Comparison of ENCODE assay signal across 10 cellular contexts in genomic region chr20:44019638-44020335, GRCh38.
DNase-seq lines count a peak whose midpoint lies in the region; ATAC-seq and TF ChIP-seq lines count a peak whose summit lies in the region.
"Had no signal": no experiment of that assay in that cellular context is flagged by ENCODE, and none has a peak within 500 bp of the region (broad histone marks: within the 10 kb centered on the region; RNA-seq: fewer than 3 reads in every experiment).

No MANE protein-coding gene starts in this region.

- H3K27me3 Mint-ChIP-seq in activated CD4-positive, alpha-beta memory T cell treated with anti-CD3 and anti-CD28 coated beads, Interleukin-2, amount 10 ng/mL, durations not matched to agents 7 days and 5 days = peaks cover 82% of the 10 kb centered on the region

- no peak for TF ChIP-seq POLR2A in breast epithelium (IDR thresholded peaks at IDR 0.05)

- no peaks in the 10 kb centered on the region for H3K36me3 ChIP-seq in breast epithelium
- H3K36me3 ChIP-seq: Peyer's patch, upper lobe of left lung had no signal

- peaks cover 0 to 24% of the 10 kb centered on the region in 2 donors for H3K27me3 ChIP-seq in breast epithelium
- H3K27me3 ChIP-seq: Peyer's patch, upper lobe of left lung had no signal

- H3K4me3 Mint-ChIP-seq in activated CD4-positive, alpha-beta memory T cell treated with anti-CD3 and anti-CD28 coated beads, Interleukin-2, amount 10 ng/mL, durations not matched to agents 7 days and 5 days = no peak overlapping the region

- CTCF ChIA-PET in activated CD4-positive, alpha-beta memory T cell treated with anti-CD3 and anti-CD28 coated beads, Interleukin-2, amount 10 ng/mL, durations not matched to agents 7 days and 5 days (lab: Charles Lee) = interaction anchor here (0.9 to 1.4 kb wide), 4 partner anchors 38 to 77 kb away, joined by 3 to 5 read pairs (median 4); no protein-coding TSS in a partner anchor

- H3K27ac ChIP-seq in breast epithelium = no peak overlapping the region
- H3K27ac ChIP-seq: Peyer's patch, upper lobe of left lung had no signal

- peaks cover 25% of the 10 kb centered on the region for H3K4me1 Mint-ChIP-seq in activated CD4-positive, alpha-beta memory T cell treated with anti-CD3 and anti-CD28 coated beads, Interleukin-2, amount 10 ng/mL, durations not matched to agents 7 days and 5 days

- H3K9me3 Mint-ChIP-seq in activated CD4-positive, alpha-beta memory T cell treated with anti-CD3 and anti-CD28 coated beads, Interleukin-2, amount 10 ng/mL, durations not matched to agents 7 days and 5 days = no peaks in the 10 kb centered on the region

- POLR2A ChIA-PET in activated CD4-positive, alpha-beta memory T cell treated with anti-CD3 and anti-CD28 coated beads, Interleukin-2, amount 10 ng/mL, durations not matched to agents 7 days and 5 days (lab: Charles Lee) = interaction anchor here (0.8 to 1.9 kb wide), 11 partner anchors 9 to 269 kb away, joined by 3 to 21 read pairs (median 5); no protein-coding TSS in a partner anchor

- no peak overlapping the region for H3K4me3 ChIP-seq in AG10803 (ENCODE audit: low read length)
- H3K4me3 ChIP-seq in breast epithelium = no peak overlapping the region
- H3K4me3 ChIP-seq: Peyer's patch, upper lobe of left lung had no signal

- no peaks in the 10 kb centered on the region for H3K4me1 ChIP-seq in breast epithelium

- DNase-seq in AG10803 (ENCODE audit: low read depth) = peak; percentile 13
- peak; percentile 13 for DNase-seq in HT-29 (ENCODE audit: low spot score)
- peak; percentile 66 for DNase-seq in activated CD4-positive, alpha-beta memory T cell treated with anti-CD3 and anti-CD28 coated beads, Interleukin-2, amount 10 ng/mL, durations not matched to agents 7 days and 5 days
- peak; percentile 17 for DNase-seq in fibroblast of the conjunctiva (ENCODE audit: low read depth)
- no peak for DNase-seq in glomerular visceral epithelial cell (ENCODE audit: extremely low spot score)
- DNase-seq in breast epithelium (ENCODE audit: low spot score in 2 of 2) = no peak
- no peak for DNase-seq in KG1 (lab: John Stamatoyannopoulos, UW)
- DNase-seq: upper lobe of left lung had no signal

- no peaks in the 10 kb centered on the region for H3K9me3 ChIP-seq in breast epithelium
- H3K9me3 ChIP-seq: Peyer's patch, upper lobe of left lung had no signal

- intact Hi-C loops in breast epithelium (cut with DNase I; ENCODE audit: low total_unique reads) = no loop called here

- H3K27ac Mint-ChIP-seq in activated CD4-positive, alpha-beta memory T cell treated with anti-CD3 and anti-CD28 coated beads, Interleukin-2, amount 10 ng/mL, durations not matched to agents 7 days and 5 days = peak overlapping the region; percentile 3

- ATAC-seq in HG03520 (IDR thresholded peaks at IDR 0.05; ENCODE audit: unreplicated experiment) = no peak

- TF ChIP-seq CTCF in AG10803 (conservative IDR thresholded peaks at IDR 0.05; ENCODE audit: low read length) (no peak), breast epithelium (IDR thresholded peaks at IDR 0.05) (no peak)

- no peaks in the 10 kb centered on the region for H3K36me3 Mint-ChIP-seq in activated CD4-positive, alpha-beta memory T cell treated with anti-CD3 and anti-CD28 coated beads, Interleukin-2, amount 10 ng/mL, durations not matched to agents 7 days and 5 days (ENCODE audit: low read depth)

Comparison
In these comparisons a context has a peak if more than half of its experiments do, and no peak if none do; other contexts are left out.
1. DNase-seq: peak in AG10803 (single experiment), HT-29 (single experiment), activated CD4-positive, alpha-beta memory T cell treated with anti-CD3 and anti-CD28 coated beads, Interleukin-2, amount 10 ng/mL, durations not matched to agents 7 days and 5 days (single experiment) and fibroblast of the conjunctiva (single experiment); none in glomerular visceral epithelial cell (single experiment), breast epithelium (0 of 2) and KG1 (single experiment).